30 cellular contexts compared by ENCODE assay signal in the genomic region with DNA sequence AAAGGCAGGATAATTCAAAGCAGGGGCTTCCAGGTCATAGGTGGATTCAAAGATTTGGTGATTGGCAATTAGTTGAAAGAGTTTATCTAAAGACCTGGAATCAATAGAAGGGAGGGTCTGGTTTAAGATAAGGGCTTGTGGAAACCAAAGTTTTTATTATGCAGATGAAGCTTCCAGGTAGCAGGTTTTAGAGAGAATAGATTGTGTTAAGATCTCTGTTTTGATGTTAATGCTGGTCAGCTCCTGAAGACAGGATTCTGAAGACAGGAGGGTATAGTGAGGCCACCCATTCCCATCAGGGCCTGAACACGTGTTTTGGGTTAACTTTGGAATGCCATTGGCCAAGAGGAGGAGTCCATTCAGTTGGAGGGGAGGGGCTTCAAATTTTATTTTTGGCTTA. TPM values are rescaled to one million over a fixed set of nuclear protein-coding genes. Genes with fewer than 3 reads are reported as not detected.
DNase-seq lines count a peak whose midpoint lies in the region; ATAC-seq and TF ChIP-seq lines count a peak whose summit lies in the region.
"Had no signal": no experiment of that assay in that cellular context is flagged by ENCODE, and none has a peak within 500 bp of the region (broad histone marks: within the 10 kb centered on the region; RNA-seq: fewer than 3 reads in every experiment).

No MANE protein-coding gene starts in this region.

- 7% methylated on average over 1 of the region's 1 CpG; no CpG with 5 or more reads in 1 of the 2 experiments for WGBS in endodermal cell (ENCODE audit: insufficient coverage in 1 of 2, insufficient read length in 1 of 2), 2 experiments

- no peak overlapping the region for H3K4me3 Mint-ChIP-seq in endodermal cell
- H3K4me3 Mint-ChIP-seq: B cell; CD8-positive, alpha-beta T cell; HFFc6 had no signal

- peak; percentile 63 for DNase-seq in ELF-1 (ENCODE audit: low read depth, low spot score)
- peak; percentile 68 for DNase-seq in endodermal cell
- peak; percentile 34 for DNase-seq in iPS-NIHi11 (ENCODE audit: low spot score)
- no peak for DNase-seq in NCI-H1417 treated with DMSO at 0.1 percent for 48 hours (lab: John Stamatoyannopoulos, UW)
- no peak for DNase-seq in NCI-H1436 treated with DMSO at 0.1 percent for 48 hours (lab: John Stamatoyannopoulos, UW)
- no peak for DNase-seq in ascending aorta (ENCODE audit: low spot score in 2 of 2)
- DNase-seq: Caco-2; CD8-positive, alpha-beta T cell; EL; GF-D8; HFFc6; Kasumi-1; NCI-H1092 treated with DMSO at 0.1 percent for 48 hours; NCI-H146; NCI-H1930; NCI-H446; NCI-H526; NCI-H82; NK-92 treated with Interleukin-12 subunit alpha and Interleukin-12 subunit beta, amount 100 ng/mL, for 24 hours; PC-9; Right ventricle myocardium superior; RPMI8226 had no signal

- no peaks in the 10 kb centered on the region for H3K9me3 ChIP-seq in HUES6 (ENCODE audit: control insufficient read depth, insufficient read depth, low read depth, low read length)
- no peaks in the 10 kb centered on the region for H3K9me3 ChIP-seq in endodermal cell (ENCODE audit: control insufficient read depth, low read length)
- H3K9me3 ChIP-seq in ascending aorta, result no peaks in the 10 kb centered on the region
- H3K9me3 ChIP-seq: Caco-2, SJSA1 had no signal

- H3K9me3 Mint-ChIP-seq in endodermal cell, result peaks cover 4% of the 10 kb centered on the region
- H3K9me3 Mint-ChIP-seq: CD8-positive, alpha-beta T cell; HFFc6 had no signal

- no peak for ATAC-seq in HG03457 (IDR thresholded peaks at IDR 0.05; ENCODE audit: unreplicated experiment)
- ATAC-seq: CD8-positive, alpha-beta T cell; K562 had no signal

- peaks cover 13% of the 10 kb centered on the region for H3K4me1 Mint-ChIP-seq in endodermal cell

- no peaks in the 10 kb centered on the region for H3K27me3 ChIP-seq in HUES6 (ENCODE audit: control insufficient read depth, insufficient read depth, low read length)
- H3K27me3 ChIP-seq in endodermal cell (ENCODE audit: control insufficient read depth, insufficient read depth, low read length, poor library complexity, severe bottlenecking), result no peaks in the 10 kb centered on the region
- H3K27me3 ChIP-seq in ascending aorta, result no peaks in the 10 kb centered on the region
- H3K27me3 ChIP-seq: SJSA1 had no signal

- no peak overlapping the region for H3K4me3 ChIP-seq in HUES6 (ENCODE audit: low read depth, low read length)
- no peak overlapping the region for H3K4me3 ChIP-seq in endodermal cell (ENCODE audit: low read length)
- no peak overlapping the region for H3K4me3 ChIP-seq in ascending aorta
- H3K4me3 ChIP-seq: K562, PC-9, SJSA1 had no signal

- TF ChIP-seq CTCF in endodermal cell (conservative IDR thresholded peaks at IDR 0.05) (no peak), ascending aorta (IDR thresholded peaks at IDR 0.05) (no peak)

- H3K27ac ChIP-seq in HUES6 (ENCODE audit: low read depth, low read length) (peak overlapping the region; percentile 78), endodermal cell (ENCODE audit: low read depth, low read length) (no peak overlapping the region), ascending aorta (no peak overlapping the region)
- H3K27ac ChIP-seq: 22Rv1, C4-2B, HL-60, PC-9, SJSA1 had no signal

- peak overlapping the region; percentile 27 for H3K27ac Mint-ChIP-seq in endodermal cell
- H3K27ac Mint-ChIP-seq: B cell; CD8-positive, alpha-beta T cell; HFFc6 had no signal

- H3K27me3 Mint-ChIP-seq in endodermal cell (ENCODE audit: insufficient read depth), result no peaks in the 10 kb centered on the region

- H3K36me3 Mint-ChIP-seq in endodermal cell (ENCODE audit: low read depth), result no peaks in the 10 kb centered on the region
- H3K36me3 Mint-ChIP-seq: CD8-positive, alpha-beta T cell had no signal

- H3K9ac ChIP-seq in HUES6 (ENCODE audit: low read length) (no peak overlapping the region), endodermal cell (ENCODE audit: extremely low read depth, low read length, poor library complexity, severe bottlenecking) (no peak overlapping the region)

- H3K36me3 ChIP-seq in HUES6 (ENCODE audit: control insufficient read depth, insufficient read depth, low read length), result no peaks in the 10 kb centered on the region
- no peaks in the 10 kb centered on the region for H3K36me3 ChIP-seq in endodermal cell (ENCODE audit: control insufficient read depth, insufficient read depth, low read length)
- H3K36me3 ChIP-seq in ascending aorta, result no peaks in the 10 kb centered on the region
- H3K36me3 ChIP-seq: SJSA1 had no signal

- intact Hi-C loops in ascending aorta (cut with DNase I), result no loop called here

- H3K4me1 ChIP-seq in HUES6 (ENCODE audit: control insufficient read depth, insufficient read depth, low read length), result peaks cover 16% of the 10 kb centered on the region
- peaks cover 6% of the 10 kb centered on the region for H3K4me1 ChIP-seq in endodermal cell (ENCODE audit: control insufficient read depth, insufficient read depth, low read length)
- no peaks in the 10 kb centered on the region for H3K4me1 ChIP-seq in ascending aorta
- H3K4me1 ChIP-seq: Caco-2, SJSA1 had no signal

RNA-seq across cellular contexts. Expression of gene PTBP2, which starts 6.1 kb away (rescaled TPM):
- total RNA-seq in endodermal cell (10 to 100 TPM; 47.7 to 52.0 TPM), ascending aorta (95.9 TPM)
- 56.8 TPM for polyA plus RNA-seq in endodermal cell (2013, experiment 1 of 2)
- 46.0 TPM for polyA plus RNA-seq in endodermal cell (2013, experiment 2 of 2)

Comparison
In these comparisons a context has a peak if more than half of its experiments do, and no peak if none do; other contexts are left out.
1. DNase-seq: peak in ELF-1 (single experiment), endodermal cell (single experiment) and iPS-NIHi11 (single experiment); none in NCI-H1417 treated with DMSO at 0.1 percent for 48 hours (single experiment), NCI-H1436 treated with DMSO at 0.1 percent for 48 hours (single experiment) and ascending aorta (0 of 2).